ENCODE assay signal across 22 cellular contexts in genomic region chr3:31290046-31290445, GRCh38.
DNase-seq lines count a peak whose midpoint lies in the region; ATAC-seq and TF ChIP-seq lines count a peak whose summit lies in the region.
"Had no signal": no experiment of that assay in that cellular context is flagged by ENCODE, and none has a peak within 500 bp of the region (broad histone marks: within the 10 kb centered on the region; RNA-seq: fewer than 3 reads in every experiment).

No MANE protein-coding gene starts in this region.

- no peaks in the 10 kb centered on the region for H3K9me3 Mint-ChIP-seq in stimulated activated naive CD8-positive, alpha-beta T cell treated with anti-CD3 and anti-CD28 coated beads, Interleukin-15, Interleukin-2, amounts not matched to agents 100 ng/mL and 50 ng/mL, for 24 hours
- H3K9me3 Mint-ChIP-seq in activated T-helper 1 cell treated with anti-CD3 and anti-CD28 coated beads, Interleukin-12 subunit alpha, Interleukin-12 subunit beta, Interleukin-2, Interleukin-4 antibody, amounts not matched to agents 30 ng/mL and 10 ng/mL and 1 ng/mL, durations not matched to agents 14 hours and 24 hours and 36 hours, result peaks cover 3% of the 10 kb centered on the region
- H3K9me3 Mint-ChIP-seq in nephron progenitor cell, result no peaks in the 10 kb centered on the region
- H3K9me3 Mint-ChIP-seq: activated naive CD4-positive, alpha-beta T cell treated with anti-CD3 and anti-CD28 coated beads, Interleukin-2, amount 50 U/mL, for 24 hours had no signal

- no peaks in the 10 kb centered on the region for H3K27me3 Mint-ChIP-seq in stimulated activated naive CD8-positive, alpha-beta T cell treated with anti-CD3 and anti-CD28 coated beads, Interleukin-15, Interleukin-2, amounts not matched to agents 100 ng/mL and 50 ng/mL, for 24 hours
- H3K27me3 Mint-ChIP-seq in activated T-helper 1 cell treated with anti-CD3 and anti-CD28 coated beads, Interleukin-12 subunit alpha, Interleukin-12 subunit beta, Interleukin-2, Interleukin-4 antibody, amounts not matched to agents 30 ng/mL and 10 ng/mL and 1 ng/mL, durations not matched to agents 14 hours and 24 hours and 36 hours (ENCODE audit: insufficient read depth), result no peaks in the 10 kb centered on the region
- peaks cover 4% of the 10 kb centered on the region for H3K27me3 Mint-ChIP-seq in nephron progenitor cell (ENCODE audit: low read depth, poor library complexity)
- H3K27me3 Mint-ChIP-seq: activated naive CD4-positive, alpha-beta T cell treated with anti-CD3 and anti-CD28 coated beads, Interleukin-2, amount 50 U/mL, for 24 hours had no signal

- peaks cover 23% of the 10 kb centered on the region for H3K4me1 Mint-ChIP-seq in stimulated activated naive CD8-positive, alpha-beta T cell treated with anti-CD3 and anti-CD28 coated beads, Interleukin-15, Interleukin-2, amounts not matched to agents 100 ng/mL and 50 ng/mL, for 24 hours (ENCODE audit: low read depth)
- H3K4me1 Mint-ChIP-seq in activated T-helper 1 cell treated with anti-CD3 and anti-CD28 coated beads, Interleukin-12 subunit alpha, Interleukin-12 subunit beta, Interleukin-2, Interleukin-4 antibody, amounts not matched to agents 30 ng/mL and 10 ng/mL and 1 ng/mL, durations not matched to agents 14 hours and 24 hours and 36 hours (ENCODE audit: low read depth), result peaks cover 49% of the 10 kb centered on the region
- peaks cover 90% of the 10 kb centered on the region for H3K4me1 Mint-ChIP-seq in nephron progenitor cell

- H3K4me3 Mint-ChIP-seq in stimulated activated naive CD8-positive, alpha-beta T cell treated with anti-CD3 and anti-CD28 coated beads, Interleukin-15, Interleukin-2, amounts not matched to agents 100 ng/mL and 50 ng/mL, for 24 hours, result no peak overlapping the region
- H3K4me3 Mint-ChIP-seq in activated T-helper 1 cell treated with anti-CD3 and anti-CD28 coated beads, Interleukin-12 subunit alpha, Interleukin-12 subunit beta, Interleukin-2, Interleukin-4 antibody, amounts not matched to agents 30 ng/mL and 10 ng/mL and 1 ng/mL, durations not matched to agents 14 hours and 24 hours and 36 hours, result no peak overlapping the region
- H3K4me3 Mint-ChIP-seq in nephron progenitor cell, result peak overlapping the region; percentile 3
- H3K4me3 Mint-ChIP-seq: activated naive CD4-positive, alpha-beta T cell treated with anti-CD3 and anti-CD28 coated beads, Interleukin-2, amount 50 U/mL, for 24 hours had no signal

- H3K27ac Mint-ChIP-seq in stimulated activated naive CD8-positive, alpha-beta T cell treated with anti-CD3 and anti-CD28 coated beads, Interleukin-15, Interleukin-2, amounts not matched to agents 100 ng/mL and 50 ng/mL, for 24 hours, result peak overlapping the region; percentile 24
- peak overlapping the region; percentile 79 for H3K27ac Mint-ChIP-seq in activated T-helper 1 cell treated with anti-CD3 and anti-CD28 coated beads, Interleukin-12 subunit alpha, Interleukin-12 subunit beta, Interleukin-2, Interleukin-4 antibody, amounts not matched to agents 30 ng/mL and 10 ng/mL and 1 ng/mL, durations not matched to agents 14 hours and 24 hours and 36 hours
- H3K27ac Mint-ChIP-seq in nephron progenitor cell, result peak overlapping the region; percentile 97
- H3K27ac Mint-ChIP-seq: activated naive CD4-positive, alpha-beta T cell treated with anti-CD3 and anti-CD28 coated beads, Interleukin-2, amount 50 U/mL, for 24 hours had no signal

- TF ChIP-seq CTCF in nephron progenitor cell (IDR thresholded peaks at IDR 0.05), result no peak

- intact Hi-C loops in activated T-helper 1 cell treated with anti-CD3 and anti-CD28 coated beads, Interleukin-12 subunit alpha, Interleukin-12 subunit beta, Interleukin-2, Interleukin-4 antibody, amounts not matched to agents 30 ng/mL and 10 ng/mL and 1 ng/mL, durations not matched to agents 14 hours and 24 hours and 36 hours (cut with micrococcal nuclease), result no loop called here

- no peak for ATAC-seq in stimulated activated naive CD8-positive, alpha-beta T cell treated with anti-CD3 and anti-CD28 coated beads, Interleukin-15, Interleukin-2, amounts not matched to agents 100 U/mL and 50 U/mL, for 24 hours
- ATAC-seq: activated CD4-positive, CD25-positive, alpha-beta regulatory T cell treated with anti-CD3 and anti-CD28 coated beads, Interleukin-2, amount 50 U/mL, for 24 hours; Panc1; right cardiac atrium had no signal

- DNase-seq in stimulated activated naive CD8-positive, alpha-beta T cell treated with anti-CD3 and anti-CD28 coated beads, Interleukin-15, Interleukin-2, amounts not matched to agents 100 U/mL and 50 U/mL, for 24 hours, result no peak
- DNase-seq in activated T-helper 1 cell treated with anti-CD3 and anti-CD28 coated beads, Interleukin-12 subunit alpha, Interleukin-12 subunit beta, Interleukin-2, Interleukin-4 antibody, amounts not matched to agents 30 ng/mL and 10 ng/mL and 1 ng/mL, durations not matched to agents 14 hours and 24 hours and 36 hours (ENCODE audit: low spot score), result no peak
- no peak for DNase-seq in nephron progenitor cell
- no peak for DNase-seq in NAMALWA (ENCODE audit: low spot score)
- no peak for DNase-seq in H4 (ENCODE audit: low spot score)
- no peak for DNase-seq in GOT3 (lab: John Stamatoyannopoulos, UW)
- DNase-seq in DMS53 (lab: John Stamatoyannopoulos, UW), result no peak
- DNase-seq: anterior cingulate cortex; GM23248; mammary epithelial cell; NCI-H1105 treated with DMSO at 0.1 percent for 48 hours; NCI-H2029; NCI-H524 treated with DMSO at 0.1 percent for 48 hours; right cardiac atrium; Right ventricle myocardium superior; stimulated activated CD8-positive, alpha-beta memory T cell treated with anti-CD3 and anti-CD28 coated beads, Interleukin-4, amount 100 ng/mL, for 48 hours; stomach; thyroid gland had no signal

- H3K36me3 Mint-ChIP-seq in stimulated activated naive CD8-positive, alpha-beta T cell treated with anti-CD3 and anti-CD28 coated beads, Interleukin-15, Interleukin-2, amounts not matched to agents 100 ng/mL and 50 ng/mL, for 24 hours (ENCODE audit: low read depth), result no peaks in the 10 kb centered on the region
- peaks cover 5% of the 10 kb centered on the region for H3K36me3 Mint-ChIP-seq in activated T-helper 1 cell treated with anti-CD3 and anti-CD28 coated beads, Interleukin-12 subunit alpha, Interleukin-12 subunit beta, Interleukin-2, Interleukin-4 antibody, amounts not matched to agents 30 ng/mL and 10 ng/mL and 1 ng/mL, durations not matched to agents 14 hours and 24 hours and 36 hours (ENCODE audit: low read depth)
- no peaks in the 10 kb centered on the region for H3K36me3 Mint-ChIP-seq in nephron progenitor cell (ENCODE audit: low read depth)

Comparison
In these comparisons a context has a peak if more than half of its experiments do, and no peak if none do; other contexts are left out.
1. H3K27ac Mint-ChIP-seq: peak in every context shown above with its lines; median percentile 97 in nephron progenitor cell; 79 in activated T-helper 1 cell treated with anti-CD3 and anti-CD28 coated beads, Interleukin-12 subunit alpha, Interleukin-12 subunit beta, Interleukin-2, Interleukin-4 antibody, amounts not matched to agents 30 ng/mL and 10 ng/mL and 1 ng/mL, durations not matched to agents 14 hours and 24 hours and 36 hours; 24 in stimulated activated naive CD8-positive, alpha-beta T cell treated with anti-CD3 and anti-CD28 coated beads, Interleukin-15, Interleukin-2, amounts not matched to agents 100 ng/mL and 50 ng/mL, for 24 hours.